In genomic region chr6:126527016-126527606, GRCh38 we compare ENCODE assay signal across 1 cellular context.
TF ChIP-seq lines count a peak whose summit lies in the region.

No MANE protein-coding gene starts in this region.

TF ChIP-seq in GM23338, 12 proteins besides CTCF, POLR2A, EP300 and RAD21 (continued from another document):
- TF ChIP-seq ZNF462 (CRISPR knock-in tag; IDR thresholded peaks at IDR 0.05) (no peak), EZH2phosphoT487 (IDR thresholded peaks at IDR 0.05; ENCODE audit: unreplicated experiment) (no peak), ZNF114 (CRISPR knock-in tag; IDR thresholded peaks at IDR 0.05) (no peak), NANOG (IDR thresholded peaks at IDR 0.05; ENCODE audit: borderline replicate concordance) (no peak)
TF ChIP-seq in GM23338: peak in this region for 0.
